ENCODE assay signal across 8 cellular contexts in the genomic region with DNA sequence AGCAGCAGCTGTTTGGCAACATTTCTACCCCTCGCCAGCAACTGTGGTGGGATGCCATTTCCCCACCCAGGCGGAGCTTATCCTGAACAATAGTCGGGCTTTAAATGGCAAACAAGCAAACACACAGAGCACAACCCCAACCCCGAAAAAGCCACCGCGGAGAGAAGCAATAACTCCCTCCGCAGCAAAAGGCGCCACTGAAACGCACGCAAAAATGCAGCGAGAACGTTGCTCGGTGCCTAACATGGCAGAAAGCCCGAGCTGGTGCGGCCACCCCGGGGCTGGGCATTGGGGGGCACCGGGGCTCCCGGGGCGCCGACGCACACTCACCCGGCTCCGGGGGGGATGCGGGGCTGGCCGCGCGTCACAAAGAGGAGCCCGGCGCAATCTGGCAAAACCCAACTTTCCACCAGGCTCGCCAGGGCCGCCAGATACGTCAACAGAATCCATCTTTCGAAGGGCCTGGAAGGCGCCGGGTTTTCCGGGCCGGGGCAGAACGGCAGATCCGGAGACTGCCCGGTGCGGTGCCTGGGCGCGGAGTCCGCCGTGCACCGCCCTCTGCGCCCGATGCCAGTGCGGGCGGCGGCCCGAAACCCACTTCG. TPM values are rescaled to one million over a fixed set of nuclear protein-coding genes. Genes with fewer than 3 reads are reported as not detected.
DNase-seq lines count a peak whose midpoint lies in the region; TF ChIP-seq lines count a peak whose summit lies in the region.

No MANE protein-coding gene starts in this region.

- intact Hi-C loops in colonic mucosa (cut with DNase I) = no loop called here

- no peak for TF ChIP-seq CTCF in colonic mucosa (IDR thresholded peaks at IDR 0.05)
- TF ChIP-seq CTCF in GM10266 (IDR thresholded peaks at IDR 0.05; ENCODE audit: control insufficient read depth, insufficient read depth, low read depth, missing control alignments) = no peak

- H3K36me3 ChIP-seq in colonic mucosa (no peaks in the 10 kb centered on the region), muscle layer of colon (ENCODE audit: insufficient read depth, low read length) (no peaks in the 10 kb centered on the region)

- H3K27me3 ChIP-seq in colonic mucosa (peaks cover 4% of the 10 kb centered on the region), muscle layer of colon (ENCODE audit: control insufficient read depth in 1 of 2, insufficient read depth in 2 of 2, low read length in 2 of 2) (peaks cover 0 to 6% of the 10 kb centered on the region in 2 donors)

- H3K4me3 ChIP-seq in colonic mucosa (peak overlapping the region; percentile 31), muscle layer of colon (ENCODE audit: low read depth in 1 of 2, low read length in 2 of 2) (peak overlapping the region; percentile 56 to 64)

- DNase-seq in stimulated activated CD4-positive, alpha-beta T cell treated with anti-CD3 and anti-CD28 coated beads, Interleukin-15, amount 100 ng/mL, for 24 hours = peak; percentile 11
- no peak for DNase-seq in stimulated activated CD4-positive, alpha-beta T cell treated with anti-CD3 and anti-CD28 coated beads, Interleukin-2, amount 100 ng/mL, for 48 hours
- DNase-seq in colonic mucosa (no peak), CD1c-positive myeloid dendritic cell (ENCODE audit: extremely low spot score) (no peak), erythroblast (lab: John Stamatoyannopoulos, UW) (no peak), GM10266 (ENCODE audit: extremely low spot score) (no peak), HUDEP-2 (lab: John Stamatoyannopoulos, UW; ENCODE audit: unreplicated experiment in 76 of 76) (no peak)

- H3K9me3 ChIP-seq in colonic mucosa (no peaks in the 10 kb centered on the region), muscle layer of colon (ENCODE audit: low read length) (no peaks in the 10 kb centered on the region)

- no peak for TF ChIP-seq POLR2A in erythroblast (IDR thresholded peaks at IDR 0.05; ENCODE audit: low read length)

- H3K4me1 ChIP-seq in colonic mucosa (no peaks in the 10 kb centered on the region), muscle layer of colon (ENCODE audit: insufficient read depth, low read length) (peaks cover 5% of the 10 kb centered on the region)

- H3K27ac ChIP-seq in colonic mucosa (no peak overlapping the region), muscle layer of colon (ENCODE audit: low read depth, low read length) (no peak overlapping the region)

- peak overlapping the region in 1 of 2 donors; percentile 24 for H3K9ac ChIP-seq in colonic mucosa (ENCODE audit: low read depth in 2 of 2, low read length in 2 of 2)
- peak overlapping the region; percentile 31 for H3K9ac ChIP-seq in muscle layer of colon (ENCODE audit: low read length)

RNA-seq across cellular contexts. Expression of gene RAI2, which starts 0.8 kb away (rescaled TPM):
- total RNA-seq in colonic mucosa = 1 to 10 TPM; 1.7 to 4.8 TPM
